12 cellular contexts compared by ENCODE assay signal in the genomic region with DNA sequence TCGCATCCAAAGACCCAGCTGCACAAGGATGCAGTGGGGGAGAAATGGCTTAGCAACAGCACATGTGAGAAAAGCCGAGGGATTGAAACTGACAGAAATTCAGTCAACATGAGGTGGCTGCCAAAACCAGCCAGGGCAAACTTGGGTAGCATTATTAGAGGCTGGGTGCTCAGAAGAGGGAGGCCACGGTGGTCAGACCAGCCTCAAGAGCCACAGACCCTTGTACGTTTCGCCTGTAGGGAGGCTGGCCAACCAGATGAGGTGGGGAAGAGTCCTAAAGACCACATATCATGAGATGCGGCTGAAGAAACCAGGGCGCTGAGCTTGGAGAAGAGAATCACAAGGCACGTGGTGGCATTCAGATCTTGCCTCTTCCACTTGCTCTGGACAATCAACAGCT.
A peak's percentile ranks its signal among the peaks of the same experiment; 100 is the strongest.
DNase-seq lines count a peak whose midpoint lies in the region; TF ChIP-seq lines count a peak whose summit lies in the region.
"Had no signal": no experiment of that assay in that cellular context is flagged by ENCODE, and none has a peak within 500 bp of the region (broad histone marks: within the 10 kb centered on the region; RNA-seq: fewer than 3 reads in every experiment).

No MANE protein-coding gene starts in this region.

- H2AFZ ChIP-seq in neuron (ENCODE audit: low read depth, low read length) = peak overlapping the region; percentile 75

- peak; percentile 31 for DNase-seq in NCI-H82 (lab: John Stamatoyannopoulos, UW)
- DNase-seq in NCI-H82 treated with DMSO at 0.1 percent for 48 hours (lab: John Stamatoyannopoulos, UW; ENCODE audit: unreplicated experiment) = no peak
- no peak for DNase-seq in coronary artery (ENCODE audit: low spot score)
- DNase-seq in GM19238 (ENCODE audit: insufficient read length, low spot score) = no peak
- DNase-seq in KG1 (lab: John Stamatoyannopoulos, UW) = no peak
- DNase-seq in activated naive CD4-positive, alpha-beta T cell treated with Interleukin-2 at 50 U/mL for 16 hours = no peak
- no peak for DNase-seq in HK-2 (ENCODE audit: unreplicated experiment)
- DNase-seq: NCI-H187 treated with DMSO at 0.1 percent for 48 hours had no signal

- TF ChIP-seq CTCF in coronary artery (IDR thresholded peaks at IDR 0.05) = no peak

- no peaks in the 10 kb centered on the region for H3K36me3 ChIP-seq in neuron (ENCODE audit: insufficient read depth, low read length)
- H3K36me3 ChIP-seq: ascending aorta, SJSA1 had no signal

- no peaks in the 10 kb centered on the region for H3K9me3 ChIP-seq in neuron (ENCODE audit: low read length)
- H3K9me3 ChIP-seq: ascending aorta, SJSA1 had no signal

- no peak overlapping the region for H3K27ac ChIP-seq in coronary artery
- H3K27ac ChIP-seq: 22Rv1, ascending aorta, SJSA1 had no signal

- H3K4me3 ChIP-seq in coronary artery (peak overlapping the region; percentile 36), neuron (ENCODE audit: low read length) (no peak overlapping the region)
- H3K4me3 ChIP-seq: ascending aorta, SJSA1 had no signal

- H3K4me1 ChIP-seq in neuron (ENCODE audit: insufficient read depth, low read length) = peaks cover 3% of the 10 kb centered on the region

- H3K27me3 ChIP-seq in neuron (ENCODE audit: insufficient read depth, low read length) = no peaks in the 10 kb centered on the region
- H3K27me3 ChIP-seq: ascending aorta, SJSA1 had no signal
